In genomic region chr11:61756452-61757212, GRCh38 we compare ENCODE assay signal across 8 cellular contexts. TPM values are rescaled to one million over a fixed set of nuclear protein-coding genes. Genes with fewer than 3 reads are reported as not detected.
DNase-seq lines count a peak whose midpoint lies in the region; ATAC-seq, FAIRE-seq and TF ChIP-seq lines count a peak whose summit lies in the region.

No MANE protein-coding gene starts in this region.

- no peaks in the 10 kb centered on the region for H3K9me3 ChIP-seq in small intestine (ENCODE audit: control insufficient read depth, low read depth)

- POLR2A ChIA-PET in activated CD4-positive, alpha-beta T cell treated with anti-CD3 and anti-CD28 coated beads for 36 hours (lab: Charles Lee): interaction anchor here (0.7 kb wide), 1 partner anchor 15 kb away, joined by 3 read pairs; no protein-coding TSS in a partner anchor

- no peak for FAIRE-seq in small intestine (lab: Jason Lieb, UNC)

- H3K27ac Mint-ChIP-seq in activated CD4-positive, alpha-beta T cell treated with anti-CD3 and anti-CD28 coated beads for 36 hours: no peak overlapping the region

- H3K4me3 ChIP-seq in choroid plexus epithelial cell (ENCODE audit: low read depth, low read length) (no peak overlapping the region), small intestine (ENCODE audit: low read depth in 1 of 2, low read length in 2 of 2) (peak overlapping the region in 1 of 2 donors; percentile 25)

- no peaks in the 10 kb centered on the region for H3K9me3 Mint-ChIP-seq in activated CD4-positive, alpha-beta T cell treated with anti-CD3 and anti-CD28 coated beads for 36 hours (ENCODE audit: low read depth)

- H3K36me3 Mint-ChIP-seq in activated CD4-positive, alpha-beta T cell treated with anti-CD3 and anti-CD28 coated beads for 36 hours (ENCODE audit: low read depth): no peaks in the 10 kb centered on the region

- peak; percentile 73 for ATAC-seq in activated CD4-positive, alpha-beta T cell treated with anti-CD3 and anti-CD28 coated beads for 36 hours
- no peak for ATAC-seq in HG02852 (IDR thresholded peaks at IDR 0.05; ENCODE audit: unreplicated experiment)

- H3K36me3 ChIP-seq in small intestine (ENCODE audit: control insufficient read depth in 2 of 2, insufficient read depth in 2 of 2, low read length in 2 of 2): no peaks in the 10 kb centered on the region

- TF ChIP-seq CTCF in choroid plexus epithelial cell (conservative IDR thresholded peaks at IDR 0.05; ENCODE audit: low read depth, low read length): no peak

- DNase-seq in activated CD4-positive, alpha-beta T cell treated with anti-CD3 and anti-CD28 coated beads for 36 hours: peak; percentile 56
- no peak for DNase-seq in activated CD4-positive, alpha-beta T cell treated with anti-CD3 and anti-CD28 coated beads, Interleukin-2, amount 50 U/mL, for 4 hours
- DNase-seq in NCI-H1436 treated with DMSO at 0.1 percent for 48 hours (lab: John Stamatoyannopoulos, UW): peak; percentile 83
- peak; percentile 64 for DNase-seq in choroid plexus epithelial cell (ENCODE audit: low read depth)
- DNase-seq in small intestine: peak; percentile 97
- DNase-seq in NCI-H748 treated with DMSO at 0.1 percent for 48 hours (lab: John Stamatoyannopoulos, UW): no peak
- DNase-seq in stimulated activated naive CD4-positive, alpha-beta T cell treated with Interleukin-2 at 50 U/mL for 16 hours (lab: John Stamatoyannopoulos, UW): no peak

- CTCF ChIA-PET in activated CD4-positive, alpha-beta T cell treated with anti-CD3 and anti-CD28 coated beads for 36 hours (lab: Charles Lee): no interaction called here

- H3K27ac ChIP-seq in small intestine (ENCODE audit: low read depth in 1 of 2, low read length in 1 of 2): peak overlapping the region; percentile 95

- intact Hi-C loops in activated CD4-positive, alpha-beta T cell treated with anti-CD3 and anti-CD28 coated beads for 36 hours (cut with DNase I, micrococcal nuclease): no loop called here

- peaks cover 9% of the 10 kb centered on the region for H3K4me1 Mint-ChIP-seq in activated CD4-positive, alpha-beta T cell treated with anti-CD3 and anti-CD28 coated beads for 36 hours

- 8 to 51% (median 14%) methylated on average over 9 of the region's 9 CpGs for WGBS in small intestine, 3 donors

- peaks cover 15% of the 10 kb centered on the region for H3K27me3 Mint-ChIP-seq in activated CD4-positive, alpha-beta T cell treated with anti-CD3 and anti-CD28 coated beads for 36 hours

- H3K27me3 ChIP-seq in small intestine (ENCODE audit: control insufficient read depth in 2 of 2, insufficient read depth in 2 of 2, low read length in 2 of 2): no peaks in the 10 kb centered on the region

- H3K4me3 Mint-ChIP-seq in activated CD4-positive, alpha-beta T cell treated with anti-CD3 and anti-CD28 coated beads for 36 hours: no peak overlapping the region

- peaks cover 3 to 6% of the 10 kb centered on the region in 2 donors for H3K4me1 ChIP-seq in small intestine (ENCODE audit: control insufficient read depth in 2 of 2, insufficient read depth in 1 of 2, low read depth in 1 of 2, low read length in 1 of 2)

RNA-seq across cellular contexts. Expression of gene MYRF, which starts 4.2 kb away (rescaled TPM):
- under 1 TPM; 0.25 to 0.57 TPM for total RNA-seq in activated CD4-positive, alpha-beta T cell treated with anti-CD3 and anti-CD28 coated beads for 36 hours
- 10 to 100 TPM; 19.9 to 23.0 (median 21.7) TPM for polyA plus RNA-seq in small intestine

RNA-seq across cellular contexts. Expression of gene TMEM258, which starts 35.8 kb away (rescaled TPM):
- total RNA-seq in activated CD4-positive, alpha-beta T cell treated with anti-CD3 and anti-CD28 coated beads for 36 hours: 100 to 1,000 TPM; 172 to 176 TPM
- polyA plus RNA-seq in small intestine: 100 to 1,000 TPM; 116 to 211 (median 174) TPM

RNA-seq across cellular contexts. Expression of gene FEN1, which starts 36.1 kb away (rescaled TPM):
- 100 to 1,000 TPM in 1 of 2 experiments, 10 to 100 TPM in 1; 70.0 to 108 TPM for total RNA-seq in activated CD4-positive, alpha-beta T cell treated with anti-CD3 and anti-CD28 coated beads for 36 hours
- 10 to 100 TPM in 1 of 3 donors, 1 to 10 TPM in 2; 5.8 to 32.1 (median 7.8) TPM for polyA plus RNA-seq in small intestine

Comparison
In these comparisons a context has a peak if more than half of its experiments do, and no peak if none do; other contexts are left out.
1. DNase-seq: peak in activated CD4-positive, alpha-beta T cell treated with anti-CD3 and anti-CD28 coated beads for 36 hours (single experiment), NCI-H1436 treated with DMSO at 0.1 percent for 48 hours (single experiment), choroid plexus epithelial cell (single experiment) and small intestine (single experiment); none in activated CD4-positive, alpha-beta T cell treated with anti-CD3 and anti-CD28 coated beads, Interleukin-2, amount 50 U/mL, for 4 hours (0 of 2), NCI-H748 treated with DMSO at 0.1 percent for 48 hours (single experiment) and stimulated activated naive CD4-positive, alpha-beta T cell treated with Interleukin-2 at 50 U/mL for 16 hours (single experiment).